26 cellular contexts compared by ENCODE assay signal in genomic region chr4:148561467-148561866, GRCh38.
"Had no signal": no experiment of that assay in that cellular context is flagged by ENCODE, and none has a peak within 500 bp of the region (broad histone marks: within the 10 kb centered on the region; RNA-seq: fewer than 3 reads in every experiment).

No MANE protein-coding gene starts in this region.

- H3K4me3 Mint-ChIP-seq: dendritic cell treated with granulocyte-macrophage colony-stimulating factor and Interleukin-4, amounts not matched to agents 40 ng/mL and 50 ng/mL, for 4 days; effector memory CD8-positive, alpha-beta T cell; endodermal cell had no signal

- H3K36me3 ChIP-seq: colonic mucosa, esophagus muscularis mucosa, esophagus squamous epithelium, gastrocnemius medialis, gastroesophageal sphincter, heart left ventricle, heart right ventricle had no signal

- H3K4me2 ChIP-seq: hepatocyte had no signal

- H3K27me3 ChIP-seq: colonic mucosa, dorsolateral prefrontal cortex, esophagus muscularis mucosa, esophagus squamous epithelium, foreskin keratinocyte, gastrocnemius medialis, gastroesophageal sphincter, heart left ventricle, heart right ventricle, hepatocyte had no signal

- H2AFZ ChIP-seq: hepatocyte had no signal

- ATAC-seq: effector memory CD8-positive, alpha-beta T cell; esophagus mucosa; foreskin keratinocyte; gastrocnemius medialis; gastroesophageal sphincter; heart left ventricle; heart right ventricle had no signal

- H3K27ac Mint-ChIP-seq: dendritic cell treated with granulocyte-macrophage colony-stimulating factor and Interleukin-4, amounts not matched to agents 40 ng/mL and 50 ng/mL, for 4 days; effector memory CD8-positive, alpha-beta T cell; endodermal cell had no signal

- H3K27me3 Mint-ChIP-seq: dendritic cell treated with granulocyte-macrophage colony-stimulating factor and Interleukin-4, amounts not matched to agents 40 ng/mL and 50 ng/mL, for 4 days had no signal

- H3K9me3 Mint-ChIP-seq: dendritic cell treated with granulocyte-macrophage colony-stimulating factor and Interleukin-4, amounts not matched to agents 40 ng/mL and 50 ng/mL, for 4 days; effector memory CD8-positive, alpha-beta T cell; endodermal cell had no signal

- H3K4me3 ChIP-seq: colonic mucosa, coronary artery, dorsolateral prefrontal cortex, esophagus muscularis mucosa, esophagus squamous epithelium, gastrocnemius medialis, gastroesophageal sphincter, heart left ventricle, heart right ventricle, hepatocyte had no signal

- H3K79me2 ChIP-seq: hepatocyte had no signal

- H3K9me3 ChIP-seq: colonic mucosa, esophagus muscularis mucosa, esophagus squamous epithelium, gastrocnemius medialis, gastroesophageal sphincter, heart left ventricle, heart right ventricle had no signal

- H3K27ac ChIP-seq: colonic mucosa, coronary artery, dorsolateral prefrontal cortex, epithelial cell of prostate, esophagus muscularis mucosa, esophagus squamous epithelium, foreskin keratinocyte, gastrocnemius medialis, gastroesophageal sphincter, heart left ventricle, heart right ventricle, hepatocyte had no signal

- H3K4me1 Mint-ChIP-seq: endodermal cell had no signal

- H3K4me1 ChIP-seq: colonic mucosa, esophagus muscularis mucosa, esophagus squamous epithelium, foreskin keratinocyte, gastrocnemius medialis, gastroesophageal sphincter, heart left ventricle had no signal

- DNase-seq: colonic mucosa; cortex of kidney; dermis blood vessel endothelial cell; dorsolateral prefrontal cortex; effector CD4-positive, alpha-beta T cell; effector CD8-positive, alpha-beta T cell; effector memory CD4-positive, alpha-beta T cell; effector memory CD8-positive, alpha-beta T cell; endodermal cell; erythroblast; esophagus squamous epithelium; foreskin fibroblast; foreskin keratinocyte; foreskin melanocyte; gastrocnemius medialis; glutamatergic neuron; head of caudate nucleus; heart left ventricle; heart right ventricle had no signal
